ENCODE assay signal across 19 cellular contexts in the genomic region with DNA sequence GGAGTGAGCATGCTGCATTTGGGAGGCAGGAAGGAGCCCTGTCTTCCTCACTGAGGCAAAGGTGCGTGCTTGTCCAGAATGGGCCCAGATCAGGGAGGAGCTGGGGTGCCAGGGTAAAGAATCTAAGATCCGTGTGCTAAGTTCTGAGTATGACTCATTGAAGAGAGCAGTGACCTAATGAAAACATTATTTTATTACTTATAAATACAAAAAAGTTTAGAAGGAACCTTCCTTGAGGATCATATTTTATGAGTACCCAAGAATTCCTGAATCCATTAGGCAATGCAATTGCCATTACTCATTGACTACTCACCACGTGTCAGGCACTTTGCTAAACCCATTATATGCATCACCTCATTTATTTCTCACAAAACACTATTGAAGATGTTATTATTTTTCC.
A peak's percentile ranks its signal among the peaks of the same experiment; 100 is the strongest.
DNase-seq lines count a peak whose midpoint lies in the region; ATAC-seq and TF ChIP-seq lines count a peak whose summit lies in the region.
"Had no signal": no experiment of that assay in that cellular context is flagged by ENCODE, and none has a peak within 500 bp of the region (broad histone marks: within the 10 kb centered on the region; RNA-seq: fewer than 3 reads in every experiment).

No MANE protein-coding gene starts in this region.

- ATAC-seq in right cardiac atrium (no peak), psoas muscle (no peak)
- ATAC-seq: heart left ventricle had no signal

- H3K9me3 ChIP-seq in HEK293 (ENCODE audit: control insufficient read depth, insufficient read depth, low read depth, low read length) (no peaks in the 10 kb centered on the region), SJCRH30 (replicated peaks) (no peaks in the 10 kb centered on the region), right cardiac atrium (ENCODE audit: control insufficient read depth, low read length) (no peaks in the 10 kb centered on the region), psoas muscle (no peaks in the 10 kb centered on the region)
- H3K9me3 ChIP-seq: heart left ventricle, left ventricle myocardium inferior had no signal

- H3K27me3 ChIP-seq in SJCRH30 (no peaks in the 10 kb centered on the region), right cardiac atrium (ENCODE audit: control insufficient read depth, insufficient read depth) (no peaks in the 10 kb centered on the region), psoas muscle (ENCODE audit: insufficient read depth in 3 of 3, low read length in 2 of 3) (no peaks in the 10 kb centered on the region), H7 (ENCODE audit: control insufficient read depth, insufficient read depth, low read length) (no peaks in the 10 kb centered on the region)
- H3K27me3 ChIP-seq: heart left ventricle had no signal

- H3K4me1 Mint-ChIP-seq in activated T-cell treated with anti-CD3 and anti-CD28 coated beads, Interleukin-2, amount 50 U/mL, for 24 hours (ENCODE audit: low read depth): no peaks in the 10 kb centered on the region
- H3K4me1 Mint-ChIP-seq: naive B cell had no signal

- H3K4me1 ChIP-seq in HEK293 (ENCODE audit: control insufficient read depth, insufficient read depth, low read length) (no peaks in the 10 kb centered on the region), SJCRH30 (peaks cover 27% of the 10 kb centered on the region), right cardiac atrium (ENCODE audit: control insufficient read depth, insufficient read depth, low read length) (no peaks in the 10 kb centered on the region), psoas muscle (peaks cover 3% of the 10 kb centered on the region)

- H3K27me3 Mint-ChIP-seq in activated T-cell treated with anti-CD3 and anti-CD28 coated beads, Interleukin-2, amount 50 U/mL, for 24 hours: no peaks in the 10 kb centered on the region
- H3K27me3 Mint-ChIP-seq: CD4-positive, alpha-beta T cell; naive B cell had no signal

- intact Hi-C loops in right cardiac atrium (cut with DNase I): loop anchor here in 1 of 4 donors (5.0 kb wide), 1 partner anchor 106 kb away; no protein-coding TSS in a partner anchor
- intact Hi-C loops in psoas muscle (cut with DNase I): no loop called here

- no peak overlapping the region for H3K27ac Mint-ChIP-seq in activated T-cell treated with anti-CD3 and anti-CD28 coated beads, Interleukin-2, amount 50 U/mL, for 24 hours
- H3K27ac Mint-ChIP-seq: CD4-positive, alpha-beta T cell; naive B cell had no signal

- POLR2A ChIA-PET in HEK293 (lab: Yijun Ruan, JAX): no interaction called here

- H3K9me3 Mint-ChIP-seq in activated T-cell treated with anti-CD3 and anti-CD28 coated beads, Interleukin-2, amount 50 U/mL, for 24 hours: no peaks in the 10 kb centered on the region
- H3K9me3 Mint-ChIP-seq: CD4-positive, alpha-beta T cell; naive B cell had no signal

- H3K27ac ChIP-seq in HEK293 (ENCODE audit: extremely low read depth, low read depth, low read length) (no peak overlapping the region), SJCRH30 (peak overlapping the region; percentile 47; the same call in 1 of the 2 replicates), right cardiac atrium (ENCODE audit: low read length) (no peak overlapping the region), psoas muscle (no peak overlapping the region)
- H3K27ac ChIP-seq: heart left ventricle, left ventricle myocardium inferior had no signal

- H3K4me3 Mint-ChIP-seq in activated T-cell treated with anti-CD3 and anti-CD28 coated beads, Interleukin-2, amount 50 U/mL, for 24 hours: no peak overlapping the region
- H3K4me3 Mint-ChIP-seq: CD4-positive, alpha-beta T cell; naive B cell had no signal

- H3K4me3 ChIP-seq in HEK293 (ENCODE audit: low read depth, low read length) (no peak overlapping the region), SJCRH30 (no peak overlapping the region), skeletal muscle cell (ENCODE audit: low read depth, low read length) (no peak overlapping the region), right cardiac atrium (ENCODE audit: low read length) (no peak overlapping the region), psoas muscle (no peak overlapping the region), H7 (ENCODE audit: insufficient read depth, low read depth, low read length) (no peak overlapping the region)
- H3K4me3 ChIP-seq: heart left ventricle, left ventricle myocardium inferior had no signal

- no peaks in the 10 kb centered on the region for H3K36me3 Mint-ChIP-seq in activated T-cell treated with anti-CD3 and anti-CD28 coated beads, Interleukin-2, amount 50 U/mL, for 24 hours (ENCODE audit: low read depth)
- H3K36me3 Mint-ChIP-seq: naive B cell had no signal

- CTCF ChIA-PET in HEK293 (lab: Yijun Ruan, JAX): interaction anchor here (2.2 kb wide), 1 partner anchor 10 kb away, joined by 7 read pairs; no protein-coding TSS in a partner anchor

- TF ChIP-seq CTCF in HEK293 (tag by site-specific recombination; IDR thresholded peaks at IDR 0.05) (no peak), psoas muscle (IDR thresholded peaks at IDR 0.05) (no peak)

- DNase-seq in SJCRH30 (no peak), fibroblast of gingiva (ENCODE audit: low read depth) (peak; percentile 42), skeletal muscle cell (ENCODE audit: low read depth) (peak; percentile 73), right cardiac atrium (no peak), psoas muscle (no peak), H7 (no peak)
- no peak for DNase-seq in activated T-cell treated with anti-CD3 and anti-CD28 coated beads, Interleukin-2, amount 50 U/mL, for 24 hours
- DNase-seq: activated CD4-positive, alpha-beta T cell treated with anti-CD3 and anti-CD28 coated beads, Interleukin-2, amount 50 U/mL, for 48 hours; amniotic stem cell; CD4-positive, alpha-beta T cell; heart left ventricle; left ventricle myocardium inferior; naive B cell; NCI-H1092 treated with DMSO at 0.1 percent for 48 hours; retina; stimulated activated CD4-positive, alpha-beta T cell treated with anti-CD3 and anti-CD28 coated beads, Interleukin-2, amount 100 ng/mL, for 24 hours; stimulated activated CD8-positive, alpha-beta memory T cell treated with anti-CD3 and anti-CD28 coated beads, Interleukin-4, amount 100 ng/mL, for 48 hours; trophoblast cell had no signal

- H3K36me3 ChIP-seq in HEK293 (ENCODE audit: control insufficient read depth in 2 of 2, insufficient read depth in 1 of 2, low read length in 2 of 2) (no peaks in the 10 kb centered on the region), SJCRH30 (no peaks in the 10 kb centered on the region), psoas muscle (ENCODE audit: insufficient read depth in 1 of 2, low read depth in 1 of 2) (no peaks in the 10 kb centered on the region), H7 (replicated peaks; ENCODE audit: control insufficient read depth, insufficient read depth, low read length) (no peaks in the 10 kb centered on the region)
- H3K36me3 ChIP-seq: heart left ventricle, left ventricle myocardium inferior had no signal

- 83% methylated on average over 3 of the region's 3 CpGs for WGBS in right cardiac atrium
- 72 to 94% (median 81%) methylated on average over 3 of the region's 3 CpGs for WGBS in psoas muscle, 3 donors

TF ChIP-seq in HEK293, 187 proteins besides CTCF, POLR2A, EP300 and RAD21:
- TF ChIP-seq ZNF791 (tag by site-specific recombination; IDR thresholded peaks at IDR 0.05): no peak
- no peak for TF ChIP-seq TCF7L2 (IDR thresholded peaks at IDR 0.05; ENCODE audit: borderline replicate concordance, low read depth, low read length)
- TF ChIP-seq, protein P1, sequence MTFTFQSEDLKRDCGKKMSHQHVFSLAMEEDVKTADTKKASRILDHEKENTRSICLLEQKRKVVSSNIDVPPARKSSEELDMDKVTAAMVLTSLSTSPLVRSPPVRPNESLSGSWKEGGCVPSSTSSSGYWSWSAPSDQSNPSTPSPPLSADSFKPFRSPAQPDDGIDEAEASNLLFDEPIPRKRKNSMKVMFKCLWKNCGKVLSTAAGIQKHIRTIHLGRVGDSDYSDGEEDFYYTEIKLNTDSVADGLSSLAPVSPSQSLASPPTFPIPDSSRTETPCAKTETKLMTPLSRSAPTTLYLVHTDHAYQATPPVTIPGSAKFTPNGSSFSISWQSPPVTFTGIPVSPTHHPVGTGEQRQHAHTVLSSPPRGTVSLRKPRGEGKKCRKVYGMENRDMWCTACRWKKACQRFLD (tag by site-specific recombination; IDR thresholded peaks at IDR 0.05): no peak
- TF ChIP-seq, protein P2, sequence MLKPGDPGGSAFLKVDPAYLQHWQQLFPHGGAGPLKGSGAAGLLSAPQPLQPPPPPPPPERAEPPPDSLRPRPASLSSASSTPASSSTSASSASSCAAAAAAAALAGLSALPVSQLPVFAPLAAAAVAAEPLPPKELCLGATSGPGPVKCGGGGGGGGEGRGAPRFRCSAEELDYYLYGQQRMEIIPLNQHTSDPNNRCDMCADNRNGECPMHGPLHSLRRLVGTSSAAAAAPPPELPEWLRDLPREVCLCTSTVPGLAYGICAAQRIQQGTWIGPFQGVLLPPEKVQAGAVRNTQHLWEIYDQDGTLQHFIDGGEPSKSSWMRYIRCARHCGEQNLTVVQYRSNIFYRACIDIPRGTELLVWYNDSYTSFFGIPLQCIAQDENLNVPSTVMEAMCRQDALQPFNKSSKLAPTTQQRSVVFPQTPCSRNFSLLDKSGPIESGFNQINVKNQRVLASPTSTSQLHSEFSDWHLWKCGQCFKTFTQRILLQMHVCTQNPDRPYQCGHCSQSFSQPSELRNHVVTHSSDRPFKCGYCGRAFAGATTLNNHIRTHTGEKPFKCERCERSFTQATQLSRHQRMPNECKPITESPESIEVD (tag by site-specific recombination; IDR thresholded peaks at IDR 0.05): peak; percentile 42; the same call in 1 of the 2 replicates
- no peak for TF ChIP-seq REPIN1 (tag by site-specific recombination; IDR thresholded peaks at IDR 0.05; ENCODE audit: low read depth)
- TF ChIP-seq, protein P3, sequence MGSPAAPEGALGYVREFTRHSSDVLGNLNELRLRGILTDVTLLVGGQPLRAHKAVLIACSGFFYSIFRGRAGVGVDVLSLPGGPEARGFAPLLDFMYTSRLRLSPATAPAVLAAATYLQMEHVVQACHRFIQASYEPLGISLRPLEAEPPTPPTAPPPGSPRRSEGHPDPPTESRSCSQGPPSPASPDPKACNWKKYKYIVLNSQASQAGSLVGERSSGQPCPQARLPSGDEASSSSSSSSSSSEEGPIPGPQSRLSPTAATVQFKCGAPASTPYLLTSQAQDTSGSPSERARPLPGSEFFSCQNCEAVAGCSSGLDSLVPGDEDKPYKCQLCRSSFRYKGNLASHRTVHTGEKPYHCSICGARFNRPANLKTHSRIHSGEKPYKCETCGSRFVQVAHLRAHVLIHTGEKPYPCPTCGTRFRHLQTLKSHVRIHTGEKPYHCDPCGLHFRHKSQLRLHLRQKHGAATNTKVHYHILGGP (tag by site-specific recombination; IDR thresholded peaks at IDR 0.05): peak; percentile 53
- no peak for TF ChIP-seq ZNF16 (tag by site-specific recombination; IDR thresholded peaks at IDR 0.05; ENCODE audit: low read depth)
- TF ChIP-seq ZNF133 (tag by site-specific recombination; IDR thresholded peaks at IDR 0.05): no peak
- no peak for TF ChIP-seq GLI4 (tag by site-specific recombination; IDR thresholded peaks at IDR 0.05)
- TF ChIP-seq EGR2 (tag by site-specific recombination; IDR thresholded peaks at IDR 0.05; ENCODE audit: low read depth): no peak
- TF ChIP-seq ZNF658 (tag by site-specific recombination; IDR thresholded peaks at IDR 0.05): no peak
- no peak for TF ChIP-seq ZNF521 (tag by site-specific recombination; IDR thresholded peaks at IDR 0.05)
- TF ChIP-seq ZNF174 (tag by site-specific recombination; IDR thresholded peaks at IDR 0.05): no peak

Comparison
In these comparisons a context has a peak if more than half of its experiments do, and no peak if none do; other contexts are left out.
1. DNase-seq: peak in fibroblast of gingiva (single experiment) and skeletal muscle cell (single experiment); none in SJCRH30 (0 of 2), right cardiac atrium (0 of 3), activated T-cell treated with anti-CD3 and anti-CD28 coated beads, Interleukin-2, amount 50 U/mL, for 24 hours (single experiment), psoas muscle (0 of 2) and H7 (single experiment).